In the genomic region with DNA sequence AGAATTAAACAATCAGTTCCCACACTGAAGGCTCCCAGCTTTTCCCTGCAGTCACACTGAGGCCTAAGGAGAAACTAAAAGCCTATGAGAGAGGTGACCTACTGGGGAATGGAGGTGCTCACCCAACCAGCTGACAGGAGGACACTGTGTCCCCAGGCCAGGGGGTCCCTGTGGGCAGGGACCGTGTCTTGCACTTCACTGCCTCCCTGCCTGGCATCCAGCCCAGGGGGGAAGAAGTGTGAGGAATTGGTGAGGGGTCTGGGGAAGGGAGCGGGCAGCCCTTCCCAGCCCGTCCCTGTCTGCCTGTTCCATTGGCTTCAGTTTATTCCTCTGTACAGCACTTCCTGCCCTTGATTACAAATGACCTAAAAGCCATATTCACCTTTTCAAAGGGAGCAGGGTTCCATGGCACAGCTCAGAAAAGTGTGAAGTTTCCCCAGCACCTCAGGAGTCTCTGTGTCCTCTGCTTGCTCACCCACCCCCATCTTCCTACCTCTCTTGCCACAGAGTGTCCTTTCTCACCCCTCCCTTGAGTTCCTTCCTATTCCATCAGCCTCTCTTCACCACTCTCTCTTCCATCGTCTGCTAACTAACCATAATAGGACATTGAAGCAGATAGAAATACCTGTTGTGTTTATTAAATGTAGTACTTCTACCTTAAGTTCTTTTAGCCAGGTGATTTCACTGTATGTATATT, we compare ENCODE assay signal across 16 cellular contexts. TPM values are rescaled to one million over a fixed set of nuclear protein-coding genes. Genes with fewer than 3 reads are reported as not detected.
A peak's percentile ranks its signal among the peaks of the same experiment; 100 is the strongest.
DNase-seq lines count a peak whose midpoint lies in the region; ATAC-seq and TF ChIP-seq lines count a peak whose summit lies in the region.
"Had no signal": no experiment of that assay in that cellular context is flagged by ENCODE, and none has a peak within 500 bp of the region (broad histone marks: within the 10 kb centered on the region; RNA-seq: fewer than 3 reads in every experiment).

No MANE protein-coding gene starts in this region.

- H3K27ac ChIP-seq in HL-60 (replicated peaks) (peak overlapping the region; percentile 74), neuronal stem cell (replicated peaks; ENCODE audit: low read length) (no peak overlapping the region), ascending aorta (no peak overlapping the region)
- H3K27ac ChIP-seq: SJCRH30 had no signal

- intact Hi-C loops in CD14-positive monocyte (cut with micrococcal nuclease) (loop anchor here in 1 of 2 donors (5.0 to 10.0 kb wide), 3 partner anchors 67 to 260 kb away; no protein-coding TSS in a partner anchor), ascending aorta (cut with DNase I) (no loop called here)

- H2AK5ac ChIP-seq in neuronal stem cell (ENCODE audit: low read depth, low read length): no peak overlapping the region

- H3K36me3 ChIP-seq in neuronal stem cell (replicated peaks in 1 of 2; ENCODE audit: control insufficient read depth in 2 of 2, insufficient read depth in 2 of 2, low read length in 2 of 2): no peaks in the 10 kb centered on the region
- no peaks in the 10 kb centered on the region for H3K36me3 ChIP-seq in ascending aorta
- H3K36me3 ChIP-seq: gastroesophageal sphincter, SJCRH30 had no signal

- peak overlapping the region in 1 of 2 donors; percentile 83 for H3K4me3 Mint-ChIP-seq in CD14-positive monocyte
- H3K4me3 Mint-ChIP-seq in activated naive CD8-positive, alpha-beta T cell treated with anti-CD3 and anti-CD28 coated beads for 36 hours: peak overlapping the region; percentile 60

- no peak overlapping the region for H4K91ac ChIP-seq in neuronal stem cell (ENCODE audit: low read depth, low read length, poor library complexity)

- no peak overlapping the region for H3K14ac ChIP-seq in neuronal stem cell (ENCODE audit: low read length)

- no peak overlapping the region for H3K23ac ChIP-seq in neuronal stem cell (ENCODE audit: low read depth, low read length, poor library complexity)

- TF ChIP-seq CTCF in CD14-positive monocyte (IDR thresholded peaks at IDR 0.05) (no peak), HL-60 (IDR thresholded peaks at IDR 0.05; ENCODE audit: insufficient read depth, low read length) (no peak), ascending aorta (IDR thresholded peaks at IDR 0.05) (no peak)

- no peak overlapping the region for H3K9ac ChIP-seq in neuronal stem cell (ENCODE audit: low read depth, low read length, poor library complexity)

- H2BK120ac ChIP-seq in neuronal stem cell (ENCODE audit: low read depth, low read length): no peak overlapping the region

- no peak overlapping the region for H2BK5ac ChIP-seq in neuronal stem cell (ENCODE audit: low read length)

- H2BK12ac ChIP-seq in neuronal stem cell (ENCODE audit: low read length): no peak overlapping the region

- H3K18ac ChIP-seq in neuronal stem cell (ENCODE audit: low read length): peak overlapping the region; percentile 30

- H3K4me1 ChIP-seq in neuronal stem cell (ENCODE audit: control insufficient read depth in 2 of 2, insufficient read depth in 1 of 2, low read depth in 1 of 2, low read length in 2 of 2): no peaks in the 10 kb centered on the region
- no peaks in the 10 kb centered on the region for H3K4me1 ChIP-seq in ascending aorta
- H3K4me1 ChIP-seq: Caco-2, gastroesophageal sphincter, SJCRH30 had no signal

- no peak overlapping the region for H3K4ac ChIP-seq in neuronal stem cell (ENCODE audit: low read length)

- H2BK15ac ChIP-seq in neuronal stem cell (ENCODE audit: low read length): no peak overlapping the region

- H3K27me3 Mint-ChIP-seq in CD14-positive monocyte (ENCODE audit: low read depth in 3 of 3): peaks cover 0 to 2% (median 1%) of the 10 kb centered on the region in 3 donors
- H3K27me3 Mint-ChIP-seq in activated naive CD8-positive, alpha-beta T cell treated with anti-CD3 and anti-CD28 coated beads for 36 hours: no peaks in the 10 kb centered on the region

- H2AFZ ChIP-seq in neuronal stem cell (ENCODE audit: low read length): no peak overlapping the region

- no peak overlapping the region for H4K8ac ChIP-seq in neuronal stem cell (ENCODE audit: low read depth, low read length)

- peaks cover 9 to 25% of the 10 kb centered on the region in 2 donors for H3K36me3 Mint-ChIP-seq in CD14-positive monocyte
- H3K36me3 Mint-ChIP-seq in activated naive CD8-positive, alpha-beta T cell treated with anti-CD3 and anti-CD28 coated beads for 36 hours: peaks cover 39% of the 10 kb centered on the region

- H3K4me2 ChIP-seq in neuronal stem cell (ENCODE audit: insufficient read depth, low read length, poor library complexity, severe bottlenecking): no peak overlapping the region

- WGBS in neuronal stem cell (ENCODE audit: extremely low coverage in 2 of 2, insufficient read length in 2 of 2, insufficient replicate concordance in 1 of 2), 2 donors: no CpG with 5 or more reads among the region's 4 CpGs

- no peaks in the 10 kb centered on the region for H3K27me3 ChIP-seq in HL-60 (ENCODE audit: insufficient read depth, poor library complexity, severe bottlenecking)
- H3K27me3 ChIP-seq in neuronal stem cell (ENCODE audit: control insufficient read depth in 3 of 3, insufficient read depth in 3 of 3, low read depth in 1 of 3, low read length in 3 of 3): no peaks in the 10 kb centered on the region
- no peaks in the 10 kb centered on the region for H3K27me3 ChIP-seq in ascending aorta
- H3K27me3 ChIP-seq: SJCRH30 had no signal

- H3K27ac Mint-ChIP-seq in CD14-positive monocyte: peak overlapping the region; percentile 83 to 95 (median 91)
- peak overlapping the region; percentile 95 for H3K27ac Mint-ChIP-seq in activated naive CD8-positive, alpha-beta T cell treated with anti-CD3 and anti-CD28 coated beads for 36 hours

- no peak for ATAC-seq in GM21825 (IDR thresholded peaks at IDR 0.05; ENCODE audit: unreplicated experiment)
- no peak for ATAC-seq in GM21619 (IDR thresholded peaks at IDR 0.05; ENCODE audit: unreplicated experiment)

- no peaks in the 10 kb centered on the region for H3K9me3 Mint-ChIP-seq in CD14-positive monocyte
- H3K9me3 Mint-ChIP-seq in activated naive CD8-positive, alpha-beta T cell treated with anti-CD3 and anti-CD28 coated beads for 36 hours: peaks cover 2% of the 10 kb centered on the region

- H3K4me1 Mint-ChIP-seq in CD14-positive monocyte: peaks cover 88% of the 10 kb centered on the region
- peaks cover 83% of the 10 kb centered on the region for H3K4me1 Mint-ChIP-seq in activated naive CD8-positive, alpha-beta T cell treated with anti-CD3 and anti-CD28 coated beads for 36 hours

- peaks cover 2% of the 10 kb centered on the region for H3K79me1 ChIP-seq in neuronal stem cell (ENCODE audit: low read depth, low read length)

- no peak for DNase-seq in CD14-positive monocyte (ENCODE audit: low spot score)
- DNase-seq in HL-60 (ENCODE audit: low read depth in 1 of 2, low spot score in 1 of 2): peak in 1 of 2 experiments; percentile 54
- no peak for DNase-seq in activated naive CD8-positive, alpha-beta T cell treated with anti-CD3 and anti-CD28 coated beads for 36 hours
- DNase-seq in neuronal stem cell (ENCODE audit: low spot score): no peak
- no peak for DNase-seq in activated gamma-delta T cell treated with Interleukin-2 at 50 U/mL for 16 hours
- no peak for DNase-seq in ascending aorta (ENCODE audit: low spot score in 2 of 2)
- DNase-seq: Caco-2; effector CD4-positive, alpha-beta T cell; GOT3; left cardiac atrium; NCI-H1092; NCI-H526; SJCRH30 had no signal

- H3K9me3 ChIP-seq in neuronal stem cell (replicated peaks in 1 of 2; ENCODE audit: control insufficient read depth in 2 of 2, insufficient read depth in 1 of 2, low read depth in 1 of 2, low read length in 2 of 2) (no peaks in the 10 kb centered on the region), ascending aorta (no peaks in the 10 kb centered on the region)
- H3K9me3 ChIP-seq: Caco-2, gastroesophageal sphincter, SJCRH30 had no signal

- H3K4me3 ChIP-seq in HL-60 (replicated peaks; ENCODE audit: insufficient read depth, low read length) (no peak overlapping the region), neuronal stem cell (ENCODE audit: low read length in 2 of 2) (no peak overlapping the region), ascending aorta (no peak overlapping the region)
- H3K4me3 ChIP-seq: gastroesophageal sphincter, SJCRH30 had no signal

RNA-seq across cellular contexts. Expression of a gene that starts 12.9 kb away (rescaled TPM):
- 100 to 1,000 TPM in 1 of 2 donors, 10 to 100 TPM in 1; 92.9 to 107 TPM for polyA plus RNA-seq in CD14-positive monocyte
- total RNA-seq in activated naive CD8-positive, alpha-beta T cell treated with anti-CD3 and anti-CD28 coated beads for 36 hours: 10 to 100 TPM; 20.8 to 27.3 TPM
- 3.9 TPM for polyA plus RNA-seq in neuronal stem cell (2013, experiment 1 of 2)
- polyA plus RNA-seq in neuronal stem cell (2013, experiment 2 of 2): 4.1 TPM
- total RNA-seq in ascending aorta: 0.21 TPM

Comparison
In these comparisons a context has a peak if more than half of its experiments do, and no peak if none do; other contexts are left out.
1. RNA of a gene that starts 12.9 kb away (total RNA-seq): 20.8 to 27.3 TPM in activated naive CD8-positive, alpha-beta T cell treated with anti-CD3 and anti-CD28 coated beads for 36 hours; 0.21 TPM in ascending aorta (single experiment); every median in the first group is over 10 times any median in the second.